ENCODE assay signal across 20 cellular contexts in the genomic region with DNA sequence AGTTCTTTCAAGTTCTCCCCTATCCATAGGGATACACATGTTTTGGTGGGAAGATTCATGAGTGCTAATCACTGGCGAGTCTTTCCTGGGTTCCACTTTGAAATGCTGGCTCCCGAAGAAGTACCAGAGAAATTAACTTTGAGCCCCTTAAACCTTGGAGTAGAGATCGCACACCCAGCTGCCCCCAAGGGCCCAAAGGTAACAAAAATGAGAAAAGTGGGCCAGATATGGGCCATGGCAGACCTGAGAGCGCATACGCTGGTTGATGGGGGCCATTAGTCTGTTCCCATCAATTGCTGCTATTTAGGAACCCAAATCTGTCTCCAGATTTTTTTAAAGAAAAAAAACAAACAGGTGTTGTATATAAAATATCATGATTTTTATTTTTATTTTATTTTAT. TPM values are rescaled to one million over a fixed set of nuclear protein-coding genes. Genes with fewer than 3 reads are reported as not detected.
DNase-seq lines count a peak whose midpoint lies in the region; ATAC-seq and TF ChIP-seq lines count a peak whose summit lies in the region.
"Had no signal": no experiment of that assay in that cellular context is flagged by ENCODE, and none has a peak within 500 bp of the region (broad histone marks: within the 10 kb centered on the region; RNA-seq: fewer than 3 reads in every experiment).

No MANE protein-coding gene starts in this region.

- POLR2A ChIA-PET in OCI-LY7 (lab: Charles Lee) = interaction anchor here (1.0 to 1.7 kb wide), 2 partner anchors 11 to 114 kb away, joined by 3 to 4 read pairs; no protein-coding TSS in a partner anchor

- 0 out of 2 replicates have a peak, but pooled peaks cover 5% of the 10 kb centered on the region for H4K20me1 ChIP-seq in DND-41 (ENCODE audit: insufficient read depth, low read length)
- H4K20me1 ChIP-seq in OCI-LY7 (ENCODE audit: insufficient read depth, low read length) = no peaks in the 10 kb centered on the region

- H3K36me3 ChIP-seq in DND-41 (ENCODE audit: insufficient read depth, low read length) (no peaks in the 10 kb centered on the region), OCI-LY7 (ENCODE audit: insufficient read depth, low read length) (no peaks in the 10 kb centered on the region)

- peak overlapping the region; percentile 93 for H3K4me3 Mint-ChIP-seq in stimulated activated effector memory CD8-positive, alpha-beta T cell treated with anti-CD3 and anti-CD28 coated beads, Interleukin-12 subunit alpha, Interleukin-12 subunit beta, amount 100 ng/mL, for 72 hours

- CTCF ChIA-PET in OCI-LY7 (lab: Charles Lee; ENCODE audit: unreplicated experiment) = no interaction called here

- H3K9me3 ChIP-seq in DND-41 (ENCODE audit: insufficient read depth, low read length, severe bottlenecking) = no peaks in the 10 kb centered on the region
- H3K9me3 ChIP-seq in OCI-LY7 (ENCODE audit: low read length) = no peaks in the 10 kb centered on the region
- H3K9me3 ChIP-seq: SK-N-SH had no signal

- intact Hi-C loops in OCI-LY7 (cut with micrococcal nuclease; ENCODE audit: unreplicated experiment) = no loop called here

- peaks cover 17% of the 10 kb centered on the region for H3K4me1 Mint-ChIP-seq in stimulated activated effector memory CD8-positive, alpha-beta T cell treated with anti-CD3 and anti-CD28 coated beads, Interleukin-12 subunit alpha, Interleukin-12 subunit beta, amount 100 ng/mL, for 72 hours

- H3K9ac ChIP-seq in DND-41 (ENCODE audit: low read depth, low read length) = no peak overlapping the region
- H3K9ac ChIP-seq: SK-N-SH had no signal

- peak overlapping the region; percentile 84; the same call in 1 of the 2 replicates for H3K4me2 ChIP-seq in DND-41 (ENCODE audit: insufficient read depth, low read length)
- peak overlapping the region; percentile 96; the same call in 1 of the 2 replicates for H3K4me2 ChIP-seq in OCI-LY7 (ENCODE audit: low read length)

- BruUV-seq in OCI-LY7 (replicated peaks; lab: Mats Ljungman, UMichigan) = no TSS peak

- H3K27me3 ChIP-seq in DND-41 (ENCODE audit: insufficient read depth, low read length, poor library complexity) = no peaks in the 10 kb centered on the region

- no peaks in the 10 kb centered on the region for H3K9me2 ChIP-seq in OCI-LY7 (ENCODE audit: insufficient read depth, low read length)
- H3K9me2 ChIP-seq: SK-N-SH had no signal

- peak overlapping the region; percentile 98 for H3K27ac Mint-ChIP-seq in stimulated activated effector memory CD8-positive, alpha-beta T cell treated with anti-CD3 and anti-CD28 coated beads, Interleukin-12 subunit alpha, Interleukin-12 subunit beta, amount 100 ng/mL, for 72 hours

- no peak for DNase-seq in DND-41
- DNase-seq in OCI-LY7 (ENCODE audit: low spot score) = no peak
- peak; percentile 38 for DNase-seq in coronary artery (ENCODE audit: low spot score)
- no peak for DNase-seq in stimulated activated effector memory CD8-positive, alpha-beta T cell treated with anti-CD3 and anti-CD28 coated beads, Interleukin-12 subunit alpha, Interleukin-12 subunit beta, amount 100 ng/mL, for 72 hours (ENCODE audit: low spot score in 2 of 2)
- DNase-seq in activated gamma-delta T cell treated with Interleukin-2 at 50 U/mL for 16 hours = no peak
- no peak for DNase-seq in nucleus accumbens (lab: John Stamatoyannopoulos, UW)
- no peak for DNase-seq in C1 segment of cervical spinal cord (lab: John Stamatoyannopoulos, UW)
- DNase-seq: ACHN, GDM1, NCI-H1092 treated with DMSO at 0.1 percent for 48 hours, NCI-H1436 treated with DMSO at 0.1 percent for 48 hours, NCI-H1930, NCI-H2227 treated with DMSO at 0.1 percent for 48 hours, NCI-H510A treated with DMSO at 0.1 percent for 48 hours, NCI-H748 treated with DMSO at 0.1 percent for 48 hours, SIG-M5, SK-N-SH had no signal

- H3K4me3 ChIP-seq in DND-41 (ENCODE audit: low read depth in 1 of 2, low read length in 2 of 2) = no peak overlapping the region
- H3K4me3 ChIP-seq in OCI-LY7 (ENCODE audit: low read depth, low read length, poor library complexity, severe bottlenecking) = no peak overlapping the region
- no peak overlapping the region for H3K4me3 ChIP-seq in coronary artery

- H3K4me1 ChIP-seq in DND-41 (ENCODE audit: insufficient read depth, low read length) (peaks cover 25% of the 10 kb centered on the region), OCI-LY7 (ENCODE audit: insufficient read depth, low read length, poor library complexity, severe bottlenecking) (peaks cover 22% of the 10 kb centered on the region)

- no peaks in the 10 kb centered on the region for H3K36me3 Mint-ChIP-seq in stimulated activated effector memory CD8-positive, alpha-beta T cell treated with anti-CD3 and anti-CD28 coated beads, Interleukin-12 subunit alpha, Interleukin-12 subunit beta, amount 100 ng/mL, for 72 hours

- peaks cover 19% of the 10 kb centered on the region for H3K79me2 ChIP-seq in DND-41 (ENCODE audit: insufficient read depth, low read length)
- peaks cover 16% of the 10 kb centered on the region; the same call in 1 of the 2 replicates for H3K79me2 ChIP-seq in OCI-LY7 (ENCODE audit: insufficient read depth, low read depth, low read length)

- TF ChIP-seq CTCF in DND-41 (IDR thresholded peaks at IDR 0.05; ENCODE audit: borderline replicate concordance, extremely low read depth, low read length, poor library complexity, severe bottlenecking) = no peak
- TF ChIP-seq CTCF in OCI-LY7 (conservative IDR thresholded peaks at IDR 0.05; ENCODE audit: low read length) = no peak
- no peak for TF ChIP-seq CTCF in coronary artery (IDR thresholded peaks at IDR 0.05)

- no peaks in the 10 kb centered on the region for H3K9me3 Mint-ChIP-seq in stimulated activated effector memory CD8-positive, alpha-beta T cell treated with anti-CD3 and anti-CD28 coated beads, Interleukin-12 subunit alpha, Interleukin-12 subunit beta, amount 100 ng/mL, for 72 hours

- H3K27ac ChIP-seq in DND-41 (ENCODE audit: low read length) (no peak overlapping the region), OCI-LY7 (ENCODE audit: low read depth, low read length, poor library complexity, severe bottlenecking) (no peak overlapping the region), coronary artery (no peak overlapping the region)

- no peak for ATAC-seq in DND-41 (ENCODE audit: insufficient read depth, low read depth)
- no peak for ATAC-seq in stimulated activated effector memory CD8-positive, alpha-beta T cell treated with anti-CD3 and anti-CD28 coated beads, Interleukin-12 subunit alpha, Interleukin-12 subunit beta, amount 100 ng/mL, for 72 hours
- ATAC-seq: Panc1 had no signal

- no peak overlapping the region for H2AFZ ChIP-seq in DND-41 (ENCODE audit: low read depth, low read length)
- H2AFZ ChIP-seq in OCI-LY7 (ENCODE audit: low read length) = no peak overlapping the region

RNA-seq across cellular contexts. Expression of a gene that starts 2.1 kb away (rescaled TPM):
- 39.9 and 43.0 TPM in 2 replicates for total RNA-seq in OCI-LY7 (2014; rRNA removed; shearing (Covaris generic))
- total RNA-seq in OCI-LY7 (2022) = 53.6 and 55.6 TPM in 2 replicates

RNA-seq across cellular contexts. Expression of a gene that starts 2.3 kb away (rescaled TPM):
- total RNA-seq in OCI-LY7 (2014; rRNA removed; shearing (Covaris generic)) = 5.9 and 8.2 TPM in 2 replicates
- total RNA-seq in OCI-LY7 (2022) = 28.3 and 31.4 TPM in 2 replicates

RNA-seq across cellular contexts. Expression of a gene that starts 51.9 kb away (rescaled TPM):
- not detected in 2 replicates for total RNA-seq in OCI-LY7 (2014; rRNA removed; shearing (Covaris generic))
- total RNA-seq in OCI-LY7 (2022) = not detected in 2 replicates
- total RNA-seq: H4, LHCN-M2 had no signal

RNA-seq across cellular contexts. Expression of a gene that starts 53.9 kb away (rescaled TPM):
- 19.5 and 21.9 TPM in 2 replicates for total RNA-seq in OCI-LY7 (2014; rRNA removed; shearing (Covaris generic))
- 45.4 and 46.2 TPM in 2 replicates for total RNA-seq in OCI-LY7 (2022)

RNA-seq across cellular contexts. Expression of a gene that starts 54.2 kb away (rescaled TPM):
- total RNA-seq in OCI-LY7 (2014; rRNA removed; shearing (Covaris generic)) = 1.1 and 1.6 TPM in 2 replicates
- 0.70 and 2.0 TPM in 2 replicates for total RNA-seq in OCI-LY7 (2022)
